ENCODE assay signal across 1 cellular context in the genomic region with DNA sequence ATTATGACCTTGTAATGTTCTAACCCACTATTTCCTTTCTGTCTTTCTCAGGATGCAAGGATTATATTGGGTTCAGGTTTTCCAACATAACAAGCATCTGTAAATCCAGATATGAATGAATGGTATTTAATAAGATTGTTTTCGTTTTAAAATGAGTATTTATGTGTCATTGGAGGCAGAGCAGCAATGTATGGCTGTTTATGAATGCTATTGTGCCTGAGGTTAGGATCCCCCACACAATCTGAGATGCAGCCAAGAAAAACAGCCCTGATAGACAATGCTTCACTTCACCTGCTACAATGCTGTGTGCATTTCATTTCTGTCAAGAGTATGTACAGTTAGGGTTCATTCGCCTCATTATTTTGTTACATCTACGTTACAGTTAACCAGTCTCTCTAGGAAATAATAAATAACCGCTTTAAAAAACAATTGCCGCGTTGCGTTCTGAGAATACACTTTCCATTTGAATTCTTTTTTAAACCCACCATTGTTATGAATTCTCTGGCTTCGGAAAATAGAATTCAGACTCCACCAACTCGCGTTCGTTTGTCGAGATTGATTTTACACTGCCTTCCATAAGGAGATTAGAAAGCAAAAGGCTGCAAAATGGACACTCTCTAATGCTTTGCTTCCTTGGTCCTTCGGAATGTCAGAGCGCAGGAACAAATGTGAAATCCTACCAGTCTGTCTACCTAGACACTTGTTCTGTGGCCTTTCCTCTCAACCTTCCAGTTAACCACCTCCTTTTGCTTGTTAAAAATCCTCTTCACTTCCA.
A peak's percentile ranks its signal among the peaks of the same experiment; 100 is the strongest.
TF ChIP-seq lines count a peak whose summit lies in the region.

No MANE protein-coding gene starts in this region.

TF ChIP-seq in PFSK-1, 5 proteins besides CTCF, POLR2A, EP300 and RAD21:
- TF ChIP-seq, protein P1, sequence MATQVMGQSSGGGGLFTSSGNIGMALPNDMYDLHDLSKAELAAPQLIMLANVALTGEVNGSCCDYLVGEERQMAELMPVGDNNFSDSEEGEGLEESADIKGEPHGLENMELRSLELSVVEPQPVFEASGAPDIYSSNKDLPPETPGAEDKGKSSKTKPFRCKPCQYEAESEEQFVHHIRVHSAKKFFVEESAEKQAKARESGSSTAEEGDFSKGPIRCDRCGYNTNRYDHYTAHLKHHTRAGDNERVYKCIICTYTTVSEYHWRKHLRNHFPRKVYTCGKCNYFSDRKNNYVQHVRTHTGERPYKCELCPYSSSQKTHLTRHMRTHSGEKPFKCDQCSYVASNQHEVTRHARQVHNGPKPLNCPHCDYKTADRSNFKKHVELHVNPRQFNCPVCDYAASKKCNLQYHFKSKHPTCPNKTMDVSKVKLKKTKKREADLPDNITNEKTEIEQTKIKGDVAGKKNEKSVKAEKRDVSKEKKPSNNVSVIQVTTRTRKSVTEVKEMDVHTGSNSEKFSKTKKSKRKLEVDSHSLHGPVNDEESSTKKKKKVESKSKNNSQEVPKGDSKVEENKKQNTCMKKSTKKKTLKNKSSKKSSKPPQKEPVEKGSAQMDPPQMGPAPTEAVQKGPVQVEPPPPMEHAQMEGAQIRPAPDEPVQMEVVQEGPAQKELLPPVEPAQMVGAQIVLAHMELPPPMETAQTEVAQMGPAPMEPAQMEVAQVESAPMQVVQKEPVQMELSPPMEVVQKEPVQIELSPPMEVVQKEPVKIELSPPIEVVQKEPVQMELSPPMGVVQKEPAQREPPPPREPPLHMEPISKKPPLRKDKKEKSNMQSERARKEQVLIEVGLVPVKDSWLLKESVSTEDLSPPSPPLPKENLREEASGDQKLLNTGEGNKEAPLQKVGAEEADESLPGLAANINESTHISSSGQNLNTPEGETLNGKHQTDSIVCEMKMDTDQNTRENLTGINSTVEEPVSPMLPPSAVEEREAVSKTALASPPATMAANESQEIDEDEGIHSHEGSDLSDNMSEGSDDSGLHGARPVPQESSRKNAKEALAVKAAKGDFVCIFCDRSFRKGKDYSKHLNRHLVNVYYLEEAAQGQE (IDR thresholded peaks at IDR 0.05; ENCODE audit: insufficient read depth in 1 of 2, low read depth in 2 of 2, low read length in 2 of 2): no peak
- TF ChIP-seq SIN3A (IDR thresholded peaks at IDR 0.05; ENCODE audit: borderline replicate concordance, insufficient read depth, low read length) (peak; percentile 89; the same call in 1 of the 2 replicates), TAF1 (IDR thresholded peaks at IDR 0.05; ENCODE audit: borderline replicate concordance, insufficient read depth, low read length) (peak; percentile 52; the same call in 1 of the 2 replicates), POLR2AphosphoS5 (IDR thresholded peaks at IDR 0.05; ENCODE audit: low read depth, low read length) (peak; percentile 35; the same call in 1 of the 2 replicates), FOXP2 (optimal IDR thresholded peaks at IDR 0.05; ENCODE audit: borderline replicate concordance, extremely low read depth, extremely low read length, insufficient read depth) (no peak)
TF ChIP-seq in PFSK-1: peak in this region for 3.
